9 cellular contexts compared by ENCODE assay signal in genomic region chr18:45255142-45255890, GRCh38.
DNase-seq lines count a peak whose midpoint lies in the region; ATAC-seq and TF ChIP-seq lines count a peak whose summit lies in the region.
"Had no signal": no experiment of that assay in that cellular context is flagged by ENCODE, and none has a peak within 500 bp of the region (broad histone marks: within the 10 kb centered on the region; RNA-seq: fewer than 3 reads in every experiment).

No MANE protein-coding gene starts in this region.

- dilution Hi-C loops in IMR-90 (cut with HindIII; ENCODE audit: low sequenced_read_pairs, unreplicated experiment): no loop called here

- in situ Hi-C loops in IMR-90 (cut with MboI; ENCODE audit: low sequenced_read_pairs): no loop called here
- in situ Hi-C loops in astrocyte of the spinal cord (cut with HindIII; ENCODE audit: low sequenced_read_pairs): no loop called here

- H2BK20ac ChIP-seq in IMR-90 (ENCODE audit: low read depth, low read length): peak overlapping the region; percentile 99

- peak overlapping the region; percentile 67 for H2AFZ ChIP-seq in IMR-90 (replicated peaks; ENCODE audit: low read length, poor library complexity)

- H3K9ac ChIP-seq in IMR-90 (ENCODE audit: low read depth, low read length): peak overlapping the region; percentile 36

- TF ChIP-seq RAD21 in IMR-90 (IDR thresholded peaks at IDR 0.05; ENCODE audit: low read length): no peak

- no peak for TF ChIP-seq CTCF in IMR-90 (conservative IDR thresholded peaks at IDR 0.05; ENCODE audit: low read depth, low read length)
- TF ChIP-seq CTCF in astrocyte of the spinal cord (IDR thresholded peaks at IDR 0.05; ENCODE audit: low read depth, low read length): no peak
- no peak for TF ChIP-seq CTCF in spleen (IDR thresholded peaks at IDR 0.05 in 8 of 11, conservative IDR thresholded peaks at IDR 0.05 in 3 of 11)

- POLR2A ChIA-PET in IMR-90 (lab: Charles Lee; ENCODE audit: unreplicated experiment): no interaction called here

- peak overlapping the region; percentile 99; the same call in 2 of the 3 replicates for H2BK15ac ChIP-seq in IMR-90 (ENCODE audit: low read depth, low read length)

- peak overlapping the region; percentile 47 to 95; a peak in 3 of 4 replicates for H4K8ac ChIP-seq in IMR-90 (ENCODE audit: low read depth in 2 of 2, low read length in 2 of 2)

- TF ChIP-seq POLR2A in IMR-90 (IDR thresholded peaks at IDR 0.05; ENCODE audit: low read depth, low read length) (no peak), spleen (IDR thresholded peaks at IDR 0.05) (no peak)

- peak; percentile 84 for ATAC-seq in IMR-90 (ENCODE audit: low read depth)
- no peak for ATAC-seq in GM19397 (IDR thresholded peaks at IDR 0.05; ENCODE audit: unreplicated experiment)

- H3K27me3 ChIP-seq in IMR-90 (ENCODE audit: control insufficient read depth, insufficient read depth, low read length): no peaks in the 10 kb centered on the region
- no peaks in the 10 kb centered on the region for H3K27me3 ChIP-seq in spleen (replicated peaks in 1 of 7)
- H3K27me3 ChIP-seq: adrenal gland had no signal

- peaks cover 18% of the 10 kb centered on the region; the same call in 1 of the 2 replicates for H3K9me1 ChIP-seq in IMR-90 (ENCODE audit: insufficient read depth, low read length)

- DNase-seq in IMR-90 (peak; percentile 92), astrocyte of the spinal cord (ENCODE audit: low read depth, low spot score) (peak; percentile 91), iris pigment epithelial cell (ENCODE audit: low read depth) (peak; percentile 89), smooth muscle cell of the brain vasculature (ENCODE audit: low read depth, low spot score) (peak; percentile 43), spleen (no peak), hypothalamus (lab: John Stamatoyannopoulos, UW) (no peak), NCI-H128 (lab: John Stamatoyannopoulos, UW; ENCODE audit: unreplicated experiment) (no peak)
- DNase-seq: adrenal gland had no signal

- intact Hi-C loops in IMR-90 (cut with micrococcal nuclease): loop anchor here (2.0 kb wide), 1 partner anchor 205 kb away; no protein-coding TSS in a partner anchor
- intact Hi-C loops in spleen (cut with DNase I; ENCODE audit: low total_unique reads): no loop called here

- peak overlapping the region; percentile 98 for H3K4ac ChIP-seq in IMR-90 (ENCODE audit: low read depth, low read length)

- H4K91ac ChIP-seq in IMR-90 (ENCODE audit: insufficient read depth, low read depth, low read length): peak overlapping the region; percentile 98

- H3K4me3 ChIP-seq in IMR-90 (ENCODE audit: insufficient read depth, low read depth, low read length) (no peak overlapping the region), astrocyte of the spinal cord (ENCODE audit: low read depth, low read length) (no peak overlapping the region), spleen (no peak overlapping the region)
- H3K4me3 ChIP-seq: adrenal gland had no signal

- no peaks in the 10 kb centered on the region for H3K79me1 ChIP-seq in IMR-90 (ENCODE audit: low read depth in 1 of 2, low read length in 2 of 2)

- no peaks in the 10 kb centered on the region for H4K20me1 ChIP-seq in IMR-90 (ENCODE audit: insufficient read depth, low read length)

- WGBS in IMR-90 (ENCODE audit: extremely low coverage in 2 of 2, insufficient read length in 1 of 2), 2 experiments: no CpG with 5 or more reads among the region's 7 CpGs
- 73 to 86% (median 84%) methylated on average over 7 of the region's 7 CpGs for WGBS in spleen, 5 donors

- H3K14ac ChIP-seq in IMR-90 (replicated peaks; ENCODE audit: low read depth, low read length): peak overlapping the region; percentile 93

- peak overlapping the region; percentile 98 for H4K5ac ChIP-seq in IMR-90 (ENCODE audit: low read depth, low read length)

- H3K36me3 ChIP-seq in IMR-90 (ENCODE audit: control insufficient read depth, insufficient read depth, low read length) (no peaks in the 10 kb centered on the region), spleen (no peaks in the 10 kb centered on the region)
- H3K36me3 ChIP-seq: adrenal gland had no signal

- H3K4me1 ChIP-seq in IMR-90 (ENCODE audit: control insufficient read depth, insufficient read depth, low read length) (peaks cover 27% of the 10 kb centered on the region), spleen (peaks cover 0 to 3% (median 0%) of the 10 kb centered on the region in 6 donors)

- BruUV-seq in IMR-90 (replicated peaks; lab: Mats Ljungman, UMichigan): no TSS peak

- peak overlapping the region; percentile 96 for H2BK5ac ChIP-seq in IMR-90 (ENCODE audit: low read depth, low read length, poor library complexity, severe bottlenecking)

- peak overlapping the region; percentile 95 for H3K23ac ChIP-seq in IMR-90 (ENCODE audit: low read depth, low read length)

- peak overlapping the region; percentile 98 for H2BK120ac ChIP-seq in IMR-90 (ENCODE audit: low read depth, low read length)

- peak overlapping the region; percentile 73 for H3K4me2 ChIP-seq in IMR-90 (ENCODE audit: low read depth, low read length)

- H2AK9ac ChIP-seq in IMR-90 (replicated peaks; ENCODE audit: low read depth, low read length, poor library complexity): peak overlapping the region; percentile 77

- CTCF ChIA-PET in IMR-90 (lab: Yijun Ruan, JAX): interaction anchor here (1.2 to 1.3 kb wide), 2 partner anchors 10 to 126 kb away, joined by 3 read pairs; no protein-coding TSS in a partner anchor

- peak overlapping the region; percentile 98 for H3K27ac ChIP-seq in IMR-90 (ENCODE audit: insufficient read depth, low read length)
- H3K27ac ChIP-seq in spleen: no peak overlapping the region

- peak overlapping the region; percentile 98; the same call in 1 of the 2 replicates for H2AK5ac ChIP-seq in IMR-90 (ENCODE audit: low read depth, low read length)

- H3K9me3 ChIP-seq in IMR-90 (ENCODE audit: control insufficient read depth, insufficient read depth, low read length) (no peaks in the 10 kb centered on the region), spleen (no peaks in the 10 kb centered on the region)
- H3K9me3 ChIP-seq: adrenal gland had no signal

- H3K18ac ChIP-seq in IMR-90 (ENCODE audit: low read depth, low read length): peak overlapping the region; percentile 97

- peak overlapping the region; percentile 84; the same call in 1 of the 2 replicates for H3K56ac ChIP-seq in IMR-90 (ENCODE audit: extremely low read depth, insufficient read depth, low read length)

TF ChIP-seq in IMR-90, 13 proteins besides CTCF, POLR2A, EP300 and RAD21:
- TF ChIP-seq BHLHE40 (IDR thresholded peaks at IDR 0.05; ENCODE audit: low read depth, low read length): peak; percentile 92
- TF ChIP-seq MXI1 (IDR thresholded peaks at IDR 0.05; ENCODE audit: borderline replicate concordance, low read depth, low read length): peak; percentile 83
- no peak for TF ChIP-seq RFX5 (IDR thresholded peaks at IDR 0.05; ENCODE audit: low read depth, low read length)
- TF ChIP-seq RCOR1 (IDR thresholded peaks at IDR 0.05; ENCODE audit: insufficient replicate concordance, low read length): no peak
- no peak for TF ChIP-seq SMC3 (IDR thresholded peaks at IDR 0.05; ENCODE audit: low read depth, low read length)
- peak; percentile 78 for TF ChIP-seq CEBPB (IDR thresholded peaks at IDR 0.05; ENCODE audit: low read depth, low read length)
- peak; percentile 97 for TF ChIP-seq USF2 (IDR thresholded peaks at IDR 0.05; ENCODE audit: low read depth, low read length)

Comparison
In these comparisons a context has a peak if more than half of its experiments do, and no peak if none do; other contexts are left out.
1. DNase-seq: peak in IMR-90 (single experiment), astrocyte of the spinal cord (single experiment), iris pigment epithelial cell (single experiment) and smooth muscle cell of the brain vasculature (single experiment); none in spleen (single experiment), hypothalamus (0 of 51) and NCI-H128 (single experiment).